Comparison of ENCODE assay signal across 13 cellular contexts in genomic region chr17:28173801-28174200, GRCh38.
DNase-seq lines count a peak whose midpoint lies in the region; ATAC-seq and TF ChIP-seq lines count a peak whose summit lies in the region.
"Had no signal": no experiment of that assay in that cellular context is flagged by ENCODE, and none has a peak within 500 bp of the region (broad histone marks: within the 10 kb centered on the region; RNA-seq: fewer than 3 reads in every experiment).

No MANE protein-coding gene starts in this region.

- H3K79me1 ChIP-seq in mesenchymal stem cell (replicated peaks; ENCODE audit: low read length, poor library complexity, severe bottlenecking): peaks cover 4% of the 10 kb centered on the region

- H3K9me3 ChIP-seq in mesenchymal stem cell (ENCODE audit: control insufficient read depth, low read length) (no peaks in the 10 kb centered on the region), mammary epithelial cell (replicated peaks; ENCODE audit: insufficient read depth, low read length) (no peaks in the 10 kb centered on the region), upper lobe of left lung (no peaks in the 10 kb centered on the region)
- H3K9me3 ChIP-seq: Peyer's patch had no signal

- no peak overlapping the region for H2BK15ac ChIP-seq in mesenchymal stem cell (ENCODE audit: low read depth, poor library complexity, severe bottlenecking)

- H3K79me2 ChIP-seq in mammary epithelial cell (ENCODE audit: insufficient read depth, low read length): no peaks in the 10 kb centered on the region

- H2BK12ac ChIP-seq in mesenchymal stem cell (ENCODE audit: low read length in 2 of 2): no peak overlapping the region

- intact Hi-C loops in mammary epithelial cell (cut with micrococcal nuclease): no loop called here

- TF ChIP-seq POLR2A in upper lobe of left lung (IDR thresholded peaks at IDR 0.05): no peak

- TF ChIP-seq CTCF in mammary epithelial cell (conservative IDR thresholded peaks at IDR 0.05 in 1 of 2, IDR thresholded peaks at IDR 0.05 in 1 of 2; ENCODE audit: extremely low read depth in 1 of 2, insufficient read depth in 1 of 2, low read depth in 1 of 2, low read length in 2 of 2) (no peak), upper lobe of left lung (IDR thresholded peaks at IDR 0.05) (no peak)

- H4K20me1 ChIP-seq in mammary epithelial cell (ENCODE audit: insufficient read depth, low read length): no peaks in the 10 kb centered on the region

- H3K4me1 ChIP-seq in mesenchymal stem cell (ENCODE audit: control insufficient read depth, insufficient read depth, low read depth, low read length) (peaks cover 4% of the 10 kb centered on the region), mammary epithelial cell (ENCODE audit: insufficient read depth, low read length) (no peaks in the 10 kb centered on the region), upper lobe of left lung (peaks cover 0 to 4% (median 2%) of the 10 kb centered on the region in 4 donors)
- H3K4me1 ChIP-seq: Peyer's patch had no signal

- no peak overlapping the region for H3K14ac ChIP-seq in mesenchymal stem cell (ENCODE audit: low read length in 2 of 2)

- no peak overlapping the region for H2AK5ac ChIP-seq in mesenchymal stem cell (ENCODE audit: low read length, severe bottlenecking)

- no peak for ATAC-seq in GM21723 (IDR thresholded peaks at IDR 0.05; ENCODE audit: unreplicated experiment)
- no peak for ATAC-seq in GM21529 (IDR thresholded peaks at IDR 0.05; ENCODE audit: unreplicated experiment)
- ATAC-seq in upper lobe of left lung (ENCODE audit: low FRiP score in 2 of 2): no peak

- BruUV-seq in mammary epithelial cell (replicated peaks; lab: Mats Ljungman, UMichigan): no TSS peak

- H2BK120ac ChIP-seq in mesenchymal stem cell (ENCODE audit: low read depth, low read length): no peak overlapping the region

- H4K8ac ChIP-seq in mesenchymal stem cell (ENCODE audit: low read length): no peak overlapping the region

- H3K4me2 ChIP-seq in mesenchymal stem cell (ENCODE audit: low read length, poor library complexity, severe bottlenecking): no peak overlapping the region
- H3K4me2 ChIP-seq in mammary epithelial cell (ENCODE audit: insufficient read depth, low read depth, low read length): no peak overlapping the region

- CTCF ChIA-PET in mammary epithelial cell (lab: Charles Lee; ENCODE audit: low non-redundant PET): no interaction called here

- no peak overlapping the region for H2BK5ac ChIP-seq in mesenchymal stem cell (ENCODE audit: low read depth, low read length, poor library complexity, severe bottlenecking)

- WGBS in mesenchymal stem cell: 0% methylated on average over 1 of the region's 1 CpG
- WGBS in mammary epithelial cell (ENCODE audit: low coverage, missing lambda C conversion rate): 100% methylated on average over 1 of the region's 1 CpG
- 15 to 44% methylated on average over 1 of the region's 1 CpG for WGBS in upper lobe of left lung, 2 donors

- H2AFZ ChIP-seq in mesenchymal stem cell (ENCODE audit: low read depth, low read length) (no peak overlapping the region), mammary epithelial cell (ENCODE audit: low read depth, low read length) (no peak overlapping the region)

- no peak overlapping the region for H3K18ac ChIP-seq in mesenchymal stem cell (ENCODE audit: low read depth in 1 of 2, low read length in 2 of 2)

- peak; percentile 59 for DNase-seq in DMS53 (lab: John Stamatoyannopoulos, UW)
- peak; percentile 34 for DNase-seq in KG1 (lab: John Stamatoyannopoulos, UW)
- DNase-seq in dermis blood vessel endothelial cell: peak; percentile 73
- DNase-seq in mesenchymal stem cell: peak; percentile 72
- no peak for DNase-seq in mammary epithelial cell
- DNase-seq in upper lobe of left lung: no peak
- DNase-seq: activated CD8-positive, alpha-beta memory T cell treated with anti-CD3 and anti-CD28 coated beads for 24 hours; activated naive CD4-positive, alpha-beta T cell treated with anti-CD3 and anti-CD28 coated beads, Interleukin-2, amount 50 U/mL, for 16 hours; NCI-H345; Peyer's patch had no signal

- TF ChIP-seq EP300 in upper lobe of left lung (IDR thresholded peaks at IDR 0.05): no peak

- H3K27me3 ChIP-seq in mesenchymal stem cell (ENCODE audit: control insufficient read depth in 1 of 2, insufficient read depth in 1 of 2, low read length in 2 of 2) (no peaks in the 10 kb centered on the region), mammary epithelial cell (ENCODE audit: insufficient read depth, low read length) (no peaks in the 10 kb centered on the region), upper lobe of left lung (no peaks in the 10 kb centered on the region)
- H3K27me3 ChIP-seq: Peyer's patch had no signal

- H3K4ac ChIP-seq in mesenchymal stem cell (ENCODE audit: low read depth in 1 of 2, low read length in 2 of 2): no peak overlapping the region

- H3K9ac ChIP-seq in mesenchymal stem cell (ENCODE audit: low read length): no peak overlapping the region
- no peak overlapping the region for H3K9ac ChIP-seq in mammary epithelial cell (ENCODE audit: insufficient read depth, low read length)

- H3K23ac ChIP-seq in mesenchymal stem cell (ENCODE audit: low read length in 2 of 2): no peak overlapping the region

- no peak overlapping the region for H4K91ac ChIP-seq in mesenchymal stem cell (ENCODE audit: low read length)

- no peak overlapping the region for H3K27ac ChIP-seq in mesenchymal stem cell (ENCODE audit: low read length, poor library complexity, severe bottlenecking)
- H3K27ac ChIP-seq in mammary epithelial cell (ENCODE audit: insufficient read depth, low read depth, low read length): no peak overlapping the region
- no peak overlapping the region for H3K27ac ChIP-seq in upper lobe of left lung
- H3K27ac ChIP-seq: C4-2B had no signal

- H3K36me3 ChIP-seq in mesenchymal stem cell (ENCODE audit: control insufficient read depth in 1 of 2, insufficient read depth in 2 of 2, low read depth in 1 of 2, low read length in 2 of 2) (peaks cover 0 to 64% of the 10 kb centered on the region in 2 experiments), mammary epithelial cell (ENCODE audit: insufficient read depth, low read length) (peaks cover 12% of the 10 kb centered on the region), upper lobe of left lung (peaks cover 0 to 20% (median 5%) of the 10 kb centered on the region in 4 donors)

- H3K4me3 ChIP-seq in mesenchymal stem cell (ENCODE audit: insufficient read depth in 1 of 2, low read depth in 1 of 2, low read length in 2 of 2) (no peak overlapping the region), mammary epithelial cell (replicated peaks in 1 of 3; ENCODE audit: insufficient read depth in 1 of 3, low read depth in 2 of 3, low read length in 3 of 3) (no peak overlapping the region), upper lobe of left lung (no peak overlapping the region)
- H3K4me3 ChIP-seq: Peyer's patch had no signal

- in situ Hi-C loops in mammary epithelial cell (cut with MboI; ENCODE audit: low sequenced_read_pairs in 2 of 2): no loop called here

- dilution Hi-C loops in mammary epithelial cell (cut with HindIII; ENCODE audit: low sequenced_read_pairs): no loop called here

Comparison
In these comparisons a context has a peak if more than half of its experiments do, and no peak if none do; other contexts are left out.
1. DNase-seq: peak in DMS53 (single experiment), KG1 (single experiment), dermis blood vessel endothelial cell (single experiment) and mesenchymal stem cell (single experiment); none in mammary epithelial cell (single experiment) and upper lobe of left lung (0 of 2).